In the genomic region with DNA sequence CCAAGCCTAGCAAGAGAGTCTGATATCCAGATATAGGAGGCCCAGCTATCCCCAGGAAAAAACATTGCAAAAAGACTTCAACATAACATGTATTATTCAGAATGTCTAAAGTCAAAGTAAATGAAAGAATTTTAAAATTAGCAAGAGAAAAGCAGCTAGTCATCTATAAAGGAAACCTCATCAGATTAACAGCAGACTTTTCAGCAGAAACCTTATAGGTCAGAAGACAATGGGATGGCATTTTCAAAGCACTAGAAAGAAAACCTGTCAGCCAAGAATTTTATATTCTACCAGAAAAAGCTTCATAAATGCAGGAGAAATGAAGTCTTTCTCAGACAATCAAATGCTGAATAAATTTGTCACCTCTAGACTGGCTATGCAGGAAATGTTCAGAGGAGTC, we compare ENCODE assay signal across 31 cellular contexts. TPM values are rescaled to one million over a fixed set of nuclear protein-coding genes. Genes with fewer than 3 reads are reported as not detected.
"Had no signal": no experiment of that assay in that cellular context is flagged by ENCODE, and none has a peak within 500 bp of the region (broad histone marks: within the 10 kb centered on the region; RNA-seq: fewer than 3 reads in every experiment).

No MANE protein-coding gene starts in this region.

- H3K4me3 ChIP-seq: body of pancreas, esophagus muscularis mucosa, gastrocnemius medialis, heart left ventricle had no signal

- DNase-seq: activated CD4-positive, alpha-beta memory T cell treated with anti-CD3 and anti-CD28 coated beads, Interleukin-2, amount 10 ng/mL, durations not matched to agents 7 days and 5 days; activated CD4-positive, alpha-beta T cell treated with anti-CD3 and anti-CD28 coated beads for 1 hour; activated CD4-positive, alpha-beta T cell treated with anti-CD3 and anti-CD28 coated beads for 4 hours; activated CD4-positive, alpha-beta T cell treated with anti-CD3 and anti-CD28 coated beads, Interleukin-2, amount 10 ng/mL, durations not matched to agents 7 days and 5 days; activated CD4-positive, alpha-beta T cell treated with anti-CD3 and anti-CD28 coated beads, Interleukin-2, amount 50 U/mL, for 4 hours; activated CD8-positive, alpha-beta memory T cell treated with anti-CD3 and anti-CD28 coated beads, Interleukin-2, amount 50 U/mL, for 48 hours; activated gamma-delta T cell; activated naive CD4-positive, alpha-beta T cell; activated naive CD4-positive, alpha-beta T cell treated with anti-CD3 and anti-CD28 coated beads, Interleukin-2, amount 10 ng/mL, durations not matched to agents 7 days and 5 days; activated T-cell treated with anti-CD3 and anti-CD28 coated beads for 4 hours; activated T-cell treated with anti-CD3 and anti-CD28 coated beads, Interleukin-2, amount 50 U/mL, for 24 hours; activated T-cell treated with anti-CD3 and anti-CD28 coated beads, Interleukin-2, amount 50 U/mL, for 72 hours; amniotic stem cell; anterior cingulate cortex; body of pancreas; caudate nucleus; cortex of kidney; dermis blood vessel endothelial cell; effector CD4-positive, alpha-beta T cell; effector memory CD8-positive, alpha-beta T cell; erythroblast; foreskin keratinocyte; gastrocnemius medialis; glutamatergic neuron; heart left ventricle; T-helper 2 cell had no signal

- FAIRE-seq: colon had no signal

- H3K27me3 ChIP-seq: body of pancreas, esophagus muscularis mucosa, foreskin keratinocyte, gastrocnemius medialis, heart left ventricle had no signal

- H3K9me3 ChIP-seq: gastrocnemius medialis had no signal

- H3K27ac ChIP-seq: body of pancreas, esophagus muscularis mucosa, foreskin keratinocyte, gastrocnemius medialis, heart left ventricle had no signal

- H3K36me3 ChIP-seq: esophagus muscularis mucosa, gastrocnemius medialis, heart left ventricle had no signal

- H3K4me1 ChIP-seq: body of pancreas, esophagus muscularis mucosa, foreskin keratinocyte, gastrocnemius medialis, heart left ventricle had no signal

- ATAC-seq: activated naive CD4-positive, alpha-beta T cell treated with anti-CD3 and anti-CD28 coated beads, Interleukin-2, amount 50 U/mL, for 72 hours; activated T-cell treated with anti-CD3 and anti-CD28 coated beads, Interleukin-2, amount 50 U/mL, for 72 hours; body of pancreas; effector memory CD8-positive, alpha-beta T cell; foreskin keratinocyte; gastrocnemius medialis; heart left ventricle had no signal

RNA-seq across cellular contexts. Expression of a gene that starts 9.9 kb away (rescaled TPM):
- total RNA-seq: activated CD4-positive, alpha-beta memory T cell treated with anti-CD3 and anti-CD28 coated beads, Interleukin-2, amount 10 ng/mL, durations not matched to agents 7 days and 5 days; activated CD4-positive, alpha-beta T cell treated with anti-CD3 and anti-CD28 coated beads, Interleukin-2, amount 10 ng/mL, durations not matched to agents 7 days and 5 days; activated naive CD4-positive, alpha-beta T cell treated with anti-CD3 and anti-CD28 coated beads, Interleukin-2, amount 50 U/mL, for 72 hours; activated T-cell treated with anti-CD3 and anti-CD28 coated beads, Interleukin-2, amount 50 U/mL, for 72 hours; body of pancreas; chondrocyte; dermis blood vessel endothelial cell; esophagus muscularis mucosa; foreskin keratinocyte; gastrocnemius medialis; heart left ventricle had no signal
- polyA plus RNA-seq: adipose tissue, foreskin keratinocyte, heart left ventricle had no signal

RNA-seq across cellular contexts. Expression of a gene that starts 23.3 kb away (rescaled TPM):
- total RNA-seq: activated CD4-positive, alpha-beta memory T cell treated with anti-CD3 and anti-CD28 coated beads, Interleukin-2, amount 10 ng/mL, durations not matched to agents 7 days and 5 days; activated CD4-positive, alpha-beta T cell treated with anti-CD3 and anti-CD28 coated beads, Interleukin-2, amount 10 ng/mL, durations not matched to agents 7 days and 5 days; activated naive CD4-positive, alpha-beta T cell treated with anti-CD3 and anti-CD28 coated beads, Interleukin-2, amount 50 U/mL, for 72 hours; activated T-cell treated with anti-CD3 and anti-CD28 coated beads, Interleukin-2, amount 50 U/mL, for 72 hours; body of pancreas; chondrocyte; dermis blood vessel endothelial cell; esophagus muscularis mucosa; foreskin keratinocyte; gastrocnemius medialis; heart left ventricle had no signal
- polyA plus RNA-seq: adipose tissue, foreskin keratinocyte, heart left ventricle had no signal

RNA-seq across cellular contexts. Expression of a gene that starts 27.4 kb away (rescaled TPM):
- total RNA-seq: activated CD4-positive, alpha-beta memory T cell treated with anti-CD3 and anti-CD28 coated beads, Interleukin-2, amount 10 ng/mL, durations not matched to agents 7 days and 5 days; activated naive CD4-positive, alpha-beta T cell treated with anti-CD3 and anti-CD28 coated beads, Interleukin-2, amount 50 U/mL, for 72 hours; activated T-cell treated with anti-CD3 and anti-CD28 coated beads, Interleukin-2, amount 50 U/mL, for 72 hours; body of pancreas; chondrocyte; esophagus muscularis mucosa; foreskin keratinocyte; gastrocnemius medialis; heart left ventricle had no signal
- polyA plus RNA-seq: adipose tissue, foreskin keratinocyte, heart left ventricle had no signal

RNA-seq across cellular contexts. Expression of a gene that starts 38.9 kb away (rescaled TPM):
- total RNA-seq: activated CD4-positive, alpha-beta memory T cell treated with anti-CD3 and anti-CD28 coated beads, Interleukin-2, amount 10 ng/mL, durations not matched to agents 7 days and 5 days; activated CD4-positive, alpha-beta T cell treated with anti-CD3 and anti-CD28 coated beads, Interleukin-2, amount 10 ng/mL, durations not matched to agents 7 days and 5 days; activated naive CD4-positive, alpha-beta T cell treated with anti-CD3 and anti-CD28 coated beads, Interleukin-2, amount 50 U/mL, for 72 hours; activated T-cell treated with anti-CD3 and anti-CD28 coated beads, Interleukin-2, amount 50 U/mL, for 72 hours; body of pancreas; chondrocyte; dermis blood vessel endothelial cell; esophagus muscularis mucosa; foreskin keratinocyte; gastrocnemius medialis; heart left ventricle had no signal
- polyA plus RNA-seq: adipose tissue, foreskin keratinocyte, heart left ventricle had no signal

RNA-seq across cellular contexts. Expression of a gene that starts 57.3 kb away (rescaled TPM):
- total RNA-seq: activated CD4-positive, alpha-beta memory T cell treated with anti-CD3 and anti-CD28 coated beads, Interleukin-2, amount 10 ng/mL, durations not matched to agents 7 days and 5 days; activated CD4-positive, alpha-beta T cell treated with anti-CD3 and anti-CD28 coated beads, Interleukin-2, amount 10 ng/mL, durations not matched to agents 7 days and 5 days; activated naive CD4-positive, alpha-beta T cell treated with anti-CD3 and anti-CD28 coated beads, Interleukin-2, amount 50 U/mL, for 72 hours; activated T-cell treated with anti-CD3 and anti-CD28 coated beads, Interleukin-2, amount 50 U/mL, for 72 hours; body of pancreas; chondrocyte; dermis blood vessel endothelial cell; esophagus muscularis mucosa; foreskin keratinocyte; gastrocnemius medialis; heart left ventricle had no signal
- polyA plus RNA-seq: adipose tissue, foreskin keratinocyte, heart left ventricle had no signal
